In the genomic region with DNA sequence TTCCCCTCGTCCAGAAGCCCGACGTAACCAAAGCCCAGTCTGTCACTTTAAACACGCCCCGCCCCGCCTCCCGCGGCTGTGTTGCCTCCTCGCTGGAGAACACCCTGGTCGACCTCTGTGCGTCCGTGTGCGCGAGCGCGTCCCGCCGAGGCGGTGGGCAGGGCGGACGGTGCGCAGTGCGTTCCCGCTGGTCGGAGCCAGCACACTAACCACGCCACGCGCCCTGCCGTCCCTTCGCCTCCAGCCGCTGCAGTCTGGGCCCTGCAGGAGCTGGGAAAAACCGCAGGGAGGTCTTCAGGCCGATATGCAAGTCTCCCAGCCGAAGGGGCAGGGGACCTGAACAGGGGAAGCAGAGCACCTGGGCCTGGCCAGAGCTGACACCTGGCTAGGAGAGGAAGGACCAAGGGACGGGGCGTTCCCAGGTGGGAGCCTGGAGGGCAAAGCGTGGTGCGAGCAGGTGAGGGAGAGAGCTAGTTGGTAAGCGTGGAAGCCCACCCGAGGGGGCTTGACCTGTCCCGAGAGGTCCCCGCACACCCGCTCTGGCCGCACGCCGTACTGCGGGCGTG, we compare ENCODE assay signal across 8 cellular contexts. TPM values are rescaled to one million over a fixed set of nuclear protein-coding genes. Genes with fewer than 3 reads are reported as not detected.
A peak's percentile ranks its signal among the peaks of the same experiment; 100 is the strongest.
DNase-seq lines count a peak whose midpoint lies in the region; ATAC-seq and TF ChIP-seq lines count a peak whose summit lies in the region.

No MANE protein-coding gene starts in this region.

- H3K79me1 ChIP-seq in neuronal stem cell (ENCODE audit: low read depth, low read length) = peaks cover 24% of the 10 kb centered on the region

- peak overlapping the region; percentile 85 for H4K91ac ChIP-seq in neuronal stem cell (ENCODE audit: low read depth, low read length, poor library complexity)

- H2BK12ac ChIP-seq in neuronal stem cell (ENCODE audit: low read length) = peak overlapping the region; percentile 90

- peak overlapping the region; percentile 95 for H3K9ac ChIP-seq in neuronal stem cell (ENCODE audit: low read depth, low read length, poor library complexity)

- H2AFZ ChIP-seq in neuronal stem cell (ENCODE audit: low read length) = peak overlapping the region; percentile 97

- H3K4ac ChIP-seq in neuronal stem cell (ENCODE audit: low read length) = peak overlapping the region; percentile 26

- H3K27ac ChIP-seq in Peyer's patch (peak overlapping the region; percentile 85 to 97 (median 92)), neuronal stem cell (replicated peaks; ENCODE audit: low read length) (peak overlapping the region; percentile 94), testis (peak overlapping the region; percentile 89 to 97)

- peak overlapping the region; percentile 99 for H3K23ac ChIP-seq in neuronal stem cell (ENCODE audit: low read depth, low read length, poor library complexity)

- peak overlapping the region; percentile 96 for H2BK15ac ChIP-seq in neuronal stem cell (ENCODE audit: low read length)

- DNase-seq in DMS53 (lab: John Stamatoyannopoulos, UW) (peak; percentile 97), HUDEP-2 (lab: John Stamatoyannopoulos, UW; ENCODE audit: unreplicated experiment in 76 of 76) (peak in 74 of 76 experiments; percentile 18 to 90 (median 79)), Peyer's patch (peak; percentile 78 to 96 (median 95)), fibroblast of mammary gland (ENCODE audit: low read depth) (peak; percentile 78), neuronal stem cell (ENCODE audit: low spot score) (peak; percentile 78), testis (peak; percentile 94)
- DNase-seq in activated T-helper 1 cell treated with anti-CD3 and anti-CD28 coated beads, Interleukin-2, amount 50 U/mL, for 16 hours (ENCODE audit: low read depth in 1 of 2, low spot score in 1 of 2) = peak; percentile 37 to 47

- intact Hi-C loops in testis (cut with DNase I; ENCODE audit: low total_unique reads) = no loop called here

- ATAC-seq in GM19351 (IDR thresholded peaks at IDR 0.05; ENCODE audit: unreplicated experiment) = no peak

- H4K8ac ChIP-seq in neuronal stem cell (ENCODE audit: low read depth, low read length) = peak overlapping the region; percentile 86

- no CpG with 5 or more reads among the region's 48 CpGs for WGBS in neuronal stem cell (ENCODE audit: extremely low coverage in 2 of 2, insufficient read length in 2 of 2, insufficient replicate concordance in 1 of 2), 2 donors
- 1 to 3% methylated on average over 13 to 48 of the region's 48 CpGs for WGBS in testis, 2 donors

- H3K14ac ChIP-seq in neuronal stem cell (ENCODE audit: low read length) = peak overlapping the region; percentile 98

- TF ChIP-seq POLR2A in Peyer's patch (IDR thresholded peaks at IDR 0.05) (peak; percentile 86 to 95), testis (IDR thresholded peaks at IDR 0.05) (no peak)

- peak overlapping the region; percentile 95 for H3K18ac ChIP-seq in neuronal stem cell (ENCODE audit: low read length)

- peak overlapping the region; percentile 98 for H3K4me2 ChIP-seq in neuronal stem cell (ENCODE audit: insufficient read depth, low read length, poor library complexity, severe bottlenecking)

- peak overlapping the region; percentile 96 for H2BK120ac ChIP-seq in neuronal stem cell (ENCODE audit: low read depth, low read length)

- peak overlapping the region; percentile 99 for H2BK5ac ChIP-seq in neuronal stem cell (ENCODE audit: low read length)

- H3K27me3 ChIP-seq in Peyer's patch (peaks cover 0 to 16% of the 10 kb centered on the region in 2 donors), neuronal stem cell (ENCODE audit: control insufficient read depth in 3 of 3, insufficient read depth in 3 of 3, low read depth in 1 of 3, low read length in 3 of 3) (peaks cover 0 to 15% (median 11%) of the 10 kb centered on the region in 3 experiments), testis (no peaks in the 10 kb centered on the region)

- H3K4me3 ChIP-seq in Peyer's patch (peak overlapping the region; percentile 73 to 84 (median 78)), fibroblast of mammary gland (ENCODE audit: control insufficient read depth, low read depth, low read length) (peak overlapping the region; percentile 81), neuronal stem cell (ENCODE audit: low read length in 2 of 2) (peak overlapping the region; percentile 89 to 96), testis (peak overlapping the region; percentile 65 to 72)

- H3K36me3 ChIP-seq in Peyer's patch (peaks cover 0 to 11% (median 0%) of the 10 kb centered on the region in 3 donors), neuronal stem cell (replicated peaks in 1 of 2; ENCODE audit: control insufficient read depth in 2 of 2, insufficient read depth in 2 of 2, low read length in 2 of 2) (peaks cover 16 to 26% of the 10 kb centered on the region in 2 donors), testis (ENCODE audit: low read depth, missing control alignments) (no peaks in the 10 kb centered on the region)

- TF ChIP-seq CTCF in Peyer's patch (IDR thresholded peaks at IDR 0.05) (peak in 2 of 6 experiments; percentile 8 to 21), fibroblast of mammary gland (conservative IDR thresholded peaks at IDR 0.05; ENCODE audit: control insufficient read depth, insufficient read depth, low read depth, low read length) (no peak), testis (IDR thresholded peaks at IDR 0.05) (no peak)

- H3K4me1 ChIP-seq in Peyer's patch = peaks cover 19 to 59% (median 36%) of the 10 kb centered on the region in 4 donors
- H3K4me1 ChIP-seq in neuronal stem cell (ENCODE audit: control insufficient read depth in 2 of 2, insufficient read depth in 1 of 2, low read depth in 1 of 2, low read length in 2 of 2) = peaks cover 9 to 21% of the 10 kb centered on the region in 2 donors
- H3K4me1 ChIP-seq in testis = peaks cover 45% of the 10 kb centered on the region

- peak overlapping the region; percentile 100 for H2AK5ac ChIP-seq in neuronal stem cell (ENCODE audit: low read depth, low read length)

- no peaks in the 10 kb centered on the region for H3K9me3 ChIP-seq in Peyer's patch
- H3K9me3 ChIP-seq in neuronal stem cell (replicated peaks in 1 of 2; ENCODE audit: control insufficient read depth in 2 of 2, insufficient read depth in 1 of 2, low read depth in 1 of 2, low read length in 2 of 2) = peaks cover 0 to 6% of the 10 kb centered on the region in 2 donors
- H3K9me3 ChIP-seq in testis = no peaks in the 10 kb centered on the region

RNA-seq across cellular contexts. Expression of gene PHPT1, which starts 1.3 kb away (rescaled TPM):
- total RNA-seq in Peyer's patch (100 to 1,000 TPM in 2 of 4 donors, 10 to 100 TPM in 2; 66.0 to 120 (median 96.5) TPM), testis (100 to 1,000 TPM; 134 to 146 TPM)
- 230 TPM for polyA plus RNA-seq in neuronal stem cell (2013, experiment 1 of 2)
- polyA plus RNA-seq in neuronal stem cell (2013, experiment 2 of 2) = 218 TPM
- polyA plus RNA-seq in testis (ENCODE audit: insufficient read depth, low read depth, low replicate concordance) = 146 TPM

RNA-seq across cellular contexts. Expression of gene MAMDC4, which starts 4.2 kb away (rescaled TPM):
- total RNA-seq in Peyer's patch (10 to 100 TPM; 30.8 to 50.4 (median 41.4) TPM), testis (10 to 100 TPM; 18.3 to 21.9 TPM)
- 3.6 TPM for polyA plus RNA-seq in neuronal stem cell (2013, experiment 1 of 2)
- polyA plus RNA-seq in neuronal stem cell (2013, experiment 2 of 2) = 3.2 TPM
- 8.1 TPM for polyA plus RNA-seq in testis (ENCODE audit: insufficient read depth, low read depth, low replicate concordance)

RNA-seq across cellular contexts. Expression of gene AJM1, which starts 5.6 kb away (rescaled TPM):
- total RNA-seq in Peyer's patch (10 to 100 TPM in 2 of 4 donors, 1 to 10 TPM in 2; 4.1 to 17.4 (median 9.2) TPM), testis (10 to 100 TPM; 13.1 to 24.6 TPM)
- polyA plus RNA-seq in neuronal stem cell (2013, experiment 1 of 2) = 0.42 TPM
- 0.44 TPM for polyA plus RNA-seq in neuronal stem cell (2013, experiment 2 of 2)
- 4.0 TPM for polyA plus RNA-seq in testis (ENCODE audit: insufficient read depth, low read depth, low replicate concordance)

RNA-seq across cellular contexts. Expression of gene EDF1, which starts 18.2 kb away (rescaled TPM):
- total RNA-seq in Peyer's patch (100 to 1,000 TPM; 299 to 676 (median 475) TPM), testis (100 to 1,000 TPM; 278 to 330 TPM)
- 289 TPM for polyA plus RNA-seq in neuronal stem cell (2013, experiment 1 of 2)
- 288 TPM for polyA plus RNA-seq in neuronal stem cell (2013, experiment 2 of 2)
- 368 TPM for polyA plus RNA-seq in testis (ENCODE audit: insufficient read depth, low read depth, low replicate concordance)

RNA-seq across cellular contexts. Expression of gene TRAF2, which starts 38.4 kb away (rescaled TPM):
- total RNA-seq in Peyer's patch (10 to 100 TPM; 17.5 to 75.1 (median 22.2) TPM), testis (10 to 100 TPM; 23.7 to 32.9 TPM)
- polyA plus RNA-seq in neuronal stem cell (2013, experiment 1 of 2) = 11.3 TPM
- 11.0 TPM for polyA plus RNA-seq in neuronal stem cell (2013, experiment 2 of 2)
- polyA plus RNA-seq in testis (ENCODE audit: insufficient read depth, low read depth, low replicate concordance) = 21.9 TPM

Comparison
In these comparisons a context has a peak if more than half of its experiments do, and no peak if none do; other contexts are left out.
1. DNase-seq: peak in every context shown above with its lines; median percentile 97 in DMS53; 95 in Peyer's patch; 94 in testis; 79 in HUDEP-2; 78 in fibroblast of mammary gland; 78 in neuronal stem cell; 42 in activated T-helper 1 cell treated with anti-CD3 and anti-CD28 coated beads, Interleukin-2, amount 50 U/mL, for 16 hours.